Comparison of ENCODE assay signal across 8 cellular contexts in genomic region chr7:43906327-43907010, GRCh38. TPM values are rescaled to one million over a fixed set of nuclear protein-coding genes. Genes with fewer than 3 reads are reported as not detected.
A peak's percentile ranks its signal among the peaks of the same experiment; 100 is the strongest.
DNase-seq lines count a peak whose midpoint lies in the region; ATAC-seq lines count a peak whose summit lies in the region.

Gene URGCP, minus strand, starts transcription at chr7:43906596. Its CDS starts 21 bp downstream, at chr7:43906575.

- H3K18ac ChIP-seq in mesenchymal stem cell (ENCODE audit: low read depth in 1 of 2, low read length in 2 of 2): peak within 1 kb of the TSS; percentile 75 to 78

- H3K27ac Mint-ChIP-seq in activated CD8-positive, alpha-beta T cell treated with anti-CD3 and anti-CD28 coated beads, Interleukin-2, amount 10 ng/mL, durations not matched to agents 7 days and 5 days: peak within 1 kb of the TSS; percentile 94
- peak within 1 kb of the TSS; percentile 93 for H3K27ac Mint-ChIP-seq in effector memory CD8-positive, alpha-beta T cell

- peak within 1 kb of the TSS; percentile 97 for H2AFZ ChIP-seq in mesenchymal stem cell (ENCODE audit: low read depth, low read length)

- peaks cover 9% of the 10 kb centered on the region for H3K4me1 ChIP-seq in mesenchymal stem cell (ENCODE audit: control insufficient read depth, insufficient read depth, low read depth, low read length)

- peak within 1 kb of the TSS; percentile 94 for H2BK120ac ChIP-seq in mesenchymal stem cell (ENCODE audit: low read depth, low read length)

- peak within 1 kb of the TSS; percentile 74 for H3K27ac ChIP-seq in mesenchymal stem cell (ENCODE audit: low read length, poor library complexity, severe bottlenecking)

- H3K36me3 Mint-ChIP-seq in activated CD8-positive, alpha-beta T cell treated with anti-CD3 and anti-CD28 coated beads, Interleukin-2, amount 10 ng/mL, durations not matched to agents 7 days and 5 days (ENCODE audit: low read depth): peaks cover 3% of the 10 kb centered on the region
- peaks cover 5% of the 10 kb centered on the region for H3K36me3 Mint-ChIP-seq in effector memory CD8-positive, alpha-beta T cell (ENCODE audit: insufficient read depth)

- H3K4me2 ChIP-seq in mesenchymal stem cell (ENCODE audit: low read length, poor library complexity, severe bottlenecking): peak within 1 kb of the TSS; percentile 90

- no peaks in the 10 kb centered on the region for H3K27me3 Mint-ChIP-seq in activated CD8-positive, alpha-beta T cell treated with anti-CD3 and anti-CD28 coated beads, Interleukin-2, amount 10 ng/mL, durations not matched to agents 7 days and 5 days (ENCODE audit: low read depth)
- H3K27me3 Mint-ChIP-seq in effector memory CD8-positive, alpha-beta T cell: no peaks in the 10 kb centered on the region

- H3K4me1 Mint-ChIP-seq in activated CD8-positive, alpha-beta T cell treated with anti-CD3 and anti-CD28 coated beads, Interleukin-2, amount 10 ng/mL, durations not matched to agents 7 days and 5 days (ENCODE audit: low read depth): peaks cover 24% of the 10 kb centered on the region
- peaks cover 27 to 34% of the 10 kb centered on the region in 2 donors for H3K4me1 Mint-ChIP-seq in effector memory CD8-positive, alpha-beta T cell (ENCODE audit: low read depth in 2 of 2)

- peak within 1 kb of the TSS; percentile 57 for H2BK5ac ChIP-seq in mesenchymal stem cell (ENCODE audit: low read depth, low read length, poor library complexity, severe bottlenecking)

- H3K36me3 ChIP-seq in mesenchymal stem cell (ENCODE audit: control insufficient read depth in 1 of 2, insufficient read depth in 2 of 2, low read depth in 1 of 2, low read length in 2 of 2): peaks cover 6 to 7% of the 10 kb centered on the region in 2 experiments

- peak within 1 kb of the TSS; percentile 89 for H3K4me3 Mint-ChIP-seq in activated CD8-positive, alpha-beta T cell treated with anti-CD3 and anti-CD28 coated beads, Interleukin-2, amount 10 ng/mL, durations not matched to agents 7 days and 5 days
- H3K4me3 Mint-ChIP-seq in effector memory CD8-positive, alpha-beta T cell: peak within 1 kb of the TSS; percentile 93 to 96

- peak within 1 kb of the TSS in 1 of 2 experiments; percentile 94 for H3K14ac ChIP-seq in mesenchymal stem cell (ENCODE audit: low read length in 2 of 2)

- peak within 1 kb of the TSS in 1 of 2 experiments; percentile 42 for H2BK12ac ChIP-seq in mesenchymal stem cell (ENCODE audit: low read length in 2 of 2)

- DNase-seq in NCI-H2029 (lab: John Stamatoyannopoulos, UW) (peak; percentile 32), NCI-H2029 treated with DMSO at 0.1 percent for 48 hours (lab: John Stamatoyannopoulos, UW) (no peak), NCI-H2171 (lab: John Stamatoyannopoulos, UW) (peak; percentile 18), mesenchymal stem cell (peak; percentile 38)
- DNase-seq in activated CD8-positive, alpha-beta T cell treated with anti-CD3 and anti-CD28 coated beads, Interleukin-2, amount 10 ng/mL, durations not matched to agents 7 days and 5 days: peak; percentile 60
- DNase-seq in effector memory CD8-positive, alpha-beta T cell: peak; percentile 29 to 48 (median 45)
- peak; percentile 32 for DNase-seq in stimulated activated CD8-positive, alpha-beta memory T cell treated with anti-CD3 and anti-CD28 coated beads, Interleukin-12 subunit alpha, Interleukin-12 subunit beta, amount 100 ng/mL, for 4 hours (ENCODE audit: low read depth)

- peak within 1 kb of the TSS in 1 of 2 experiments; percentile 96 for H3K4ac ChIP-seq in mesenchymal stem cell (ENCODE audit: low read depth in 1 of 2, low read length in 2 of 2)

- H3K27me3 ChIP-seq in mesenchymal stem cell (ENCODE audit: control insufficient read depth in 1 of 2, insufficient read depth in 1 of 2, low read length in 2 of 2): no peaks in the 10 kb centered on the region

- H3K9ac ChIP-seq in mesenchymal stem cell (ENCODE audit: low read length): peak within 1 kb of the TSS; percentile 94

- peak; percentile 68 for ATAC-seq in HG02623 (IDR thresholded peaks at IDR 0.05; ENCODE audit: unreplicated experiment)
- peak; percentile 95 for ATAC-seq in activated CD8-positive, alpha-beta T cell treated with anti-CD3 and anti-CD28 coated beads, Interleukin-2, amount 10 ng/mL, durations not matched to agents 7 days and 5 days
- peak; percentile 95 for ATAC-seq in effector memory CD8-positive, alpha-beta T cell (replicated peaks)

- H2AK5ac ChIP-seq in mesenchymal stem cell (ENCODE audit: low read length, severe bottlenecking): no peak within 1 kb of the TSS

- H3K4me3 ChIP-seq in mesenchymal stem cell (ENCODE audit: insufficient read depth in 1 of 2, low read depth in 1 of 2, low read length in 2 of 2): peak within 1 kb of the TSS; percentile 83 to 89

- peaks cover 20% of the 10 kb centered on the region for H3K79me1 ChIP-seq in mesenchymal stem cell (replicated peaks; ENCODE audit: low read length, poor library complexity, severe bottlenecking)

- CTCF ChIA-PET in activated CD8-positive, alpha-beta T cell treated with anti-CD3 and anti-CD28 coated beads, Interleukin-2, amount 10 ng/mL, durations not matched to agents 7 days and 5 days (lab: Charles Lee): interaction anchor here (0.7 kb wide), 1 partner anchor 417 kb away, joined by 3 read pairs; no protein-coding TSS in a partner anchor

- no peak within 1 kb of the TSS for H3K23ac ChIP-seq in mesenchymal stem cell (ENCODE audit: low read length in 2 of 2)

- H4K8ac ChIP-seq in mesenchymal stem cell (ENCODE audit: low read length): peak within 1 kb of the TSS; percentile 88

- peak within 1 kb of the TSS; percentile 94 for H2BK15ac ChIP-seq in mesenchymal stem cell (ENCODE audit: low read depth, poor library complexity, severe bottlenecking)

- no peaks in the 10 kb centered on the region for H3K9me3 Mint-ChIP-seq in activated CD8-positive, alpha-beta T cell treated with anti-CD3 and anti-CD28 coated beads, Interleukin-2, amount 10 ng/mL, durations not matched to agents 7 days and 5 days (ENCODE audit: insufficient read depth)
- no peaks in the 10 kb centered on the region for H3K9me3 Mint-ChIP-seq in effector memory CD8-positive, alpha-beta T cell

- WGBS in mesenchymal stem cell: 3% methylated on average over 7 of the region's 74 CpGs

- H3K9me3 ChIP-seq in mesenchymal stem cell (ENCODE audit: control insufficient read depth, low read length): no peaks in the 10 kb centered on the region

- H4K91ac ChIP-seq in mesenchymal stem cell (ENCODE audit: low read length): peak within 1 kb of the TSS; percentile 83

- POLR2A ChIA-PET in activated CD8-positive, alpha-beta T cell treated with anti-CD3 and anti-CD28 coated beads, Interleukin-2, amount 10 ng/mL, durations not matched to agents 7 days and 5 days (lab: Charles Lee): interaction anchor here (1.3 kb wide), 1 partner anchor 20 kb away, joined by 4 read pairs; the partner anchor contains the start of gene UBE2D4

RNA-seq across cellular contexts. Expression of gene URGCP, which starts in this region (rescaled TPM):
- 10 to 100 TPM; 24.1 to 24.7 TPM for total RNA-seq in activated CD8-positive, alpha-beta T cell treated with anti-CD3 and anti-CD28 coated beads, Interleukin-2, amount 10 ng/mL, durations not matched to agents 7 days and 5 days
- 16.7 TPM for polyA plus RNA-seq in mesenchymal stem cell (2013, experiment 1 of 2)
- 16.2 TPM for polyA plus RNA-seq in mesenchymal stem cell (2013, experiment 2 of 2)
